In genomic region chr17:39663688-39664580, GRCh38 we compare ENCODE assay signal across 10 cellular contexts. TPM values are rescaled to one million over a fixed set of nuclear protein-coding genes. Genes with fewer than 3 reads are reported as not detected.
DNase-seq lines count a peak whose midpoint lies in the region; ATAC-seq and TF ChIP-seq lines count a peak whose summit lies in the region.
"Had no signal": no experiment of that assay in that cellular context is flagged by ENCODE, and none has a peak within 500 bp of the region (broad histone marks: within the 10 kb centered on the region; RNA-seq: fewer than 3 reads in every experiment).

No MANE protein-coding gene starts in this region.

- H3K4ac ChIP-seq in H9 (ENCODE audit: low read depth, low read length): no peak overlapping the region

- H2BK15ac ChIP-seq in H9 (ENCODE audit: low read depth, low read length): no peak overlapping the region

- ATAC-seq in RWPE2 (ENCODE audit: low read depth) (peak; percentile 43), HG02973 (IDR thresholded peaks at IDR 0.05; ENCODE audit: unreplicated experiment) (no peak)
- ATAC-seq in stimulated activated effector memory CD8-positive, alpha-beta T cell treated with anti-CD3 and anti-CD28 coated beads, Interleukin-12 subunit alpha, Interleukin-12 subunit beta, amount 100 ng/mL, for 72 hours: no peak
- ATAC-seq: T-cell had no signal

- TF ChIP-seq CTCF in H9 (conservative IDR thresholded peaks at IDR 0.05) (no peak), RWPE2 (IDR thresholded peaks at IDR 0.05; ENCODE audit: poor library complexity, severe bottlenecking) (no peak)

- H2BK120ac ChIP-seq in H9 (ENCODE audit: low read depth, low read length, poor library complexity, severe bottlenecking): no peak overlapping the region

- peak overlapping the region in 1 of 3 experiments; percentile 69; a peak in 1 of 7 replicates for H3K27ac Mint-ChIP-seq in H9
- peak overlapping the region; percentile 48 for H3K27ac Mint-ChIP-seq in stimulated activated effector memory CD8-positive, alpha-beta T cell treated with anti-CD3 and anti-CD28 coated beads, Interleukin-12 subunit alpha, Interleukin-12 subunit beta, amount 100 ng/mL, for 72 hours

- no peak overlapping the region for H4K5ac ChIP-seq in H9 (ENCODE audit: insufficient read length, low read depth, low read length)

- no peak overlapping the region for H2AK5ac ChIP-seq in H9 (ENCODE audit: insufficient read length, low read length)

- H3K14ac ChIP-seq in H9 (ENCODE audit: insufficient read depth, low read length): no peak overlapping the region

- no peak overlapping the region for H2BK12ac ChIP-seq in H9 (ENCODE audit: insufficient read length, low read depth, low read length)

- H3K9me3 ChIP-seq in H9 (ENCODE audit: control insufficient read depth, low read depth, low read length) (no peaks in the 10 kb centered on the region), RWPE2 (ENCODE audit: severe bottlenecking) (no peaks in the 10 kb centered on the region), iPS-15b (ENCODE audit: control insufficient read depth, insufficient read depth, low read length) (no peaks in the 10 kb centered on the region), SJCRH30 (replicated peaks) (no peaks in the 10 kb centered on the region)

- no peak overlapping the region for H2BK5ac ChIP-seq in H9 (ENCODE audit: insufficient read length, low read length)

- H3K18ac ChIP-seq in H9 (ENCODE audit: insufficient read length, low read depth, low read length): no peak overlapping the region

- DNase-seq in H9 (peak; percentile 92), RWPE2 (ENCODE audit: low spot score) (no peak), NCI-H2081 treated with DMSO at 0.1 percent for 48 hours (lab: John Stamatoyannopoulos, UW) (no peak), SJCRH30 (no peak), MV-4-11 (lab: John Stamatoyannopoulos, UW) (no peak)
- DNase-seq in stimulated activated effector memory CD8-positive, alpha-beta T cell treated with anti-CD3 and anti-CD28 coated beads, Interleukin-12 subunit alpha, Interleukin-12 subunit beta, amount 100 ng/mL, for 72 hours (ENCODE audit: low spot score in 2 of 2): no peak
- DNase-seq: NCI-H1694, T-cell had no signal

- H4K8ac ChIP-seq in H9 (replicated peaks; ENCODE audit: insufficient read length, low read depth, low read length): no peak overlapping the region

- no peak overlapping the region for H3K4me3 ChIP-seq in RWPE2 (ENCODE audit: severe bottlenecking)
- peak overlapping the region; percentile 49 for H3K4me3 ChIP-seq in iPS-15b (ENCODE audit: low read depth, low read length)
- H3K4me3 ChIP-seq in SJCRH30: no peak overlapping the region

- peaks cover 6% of the 10 kb centered on the region for H3K23me2 ChIP-seq in H9 (ENCODE audit: insufficient read length, low read depth, low read length, poor library complexity, severe bottlenecking)

- H3K36me3 ChIP-seq in RWPE2 (ENCODE audit: low read depth) (no peaks in the 10 kb centered on the region; the same call in 1 of the 2 replicates), iPS-15b (ENCODE audit: control insufficient read depth, insufficient read depth, low read length) (peaks cover 16% of the 10 kb centered on the region), SJCRH30 (0 out of 2 replicates have a peak, but pooled peaks cover 2% of the 10 kb centered on the region)

- peaks cover 44% of the 10 kb centered on the region for H3K27me3 Mint-ChIP-seq in H9 (ENCODE audit: low read depth)

- H3K27me3 ChIP-seq in H9 (ENCODE audit: insufficient read depth, low read length) (peaks cover 3% of the 10 kb centered on the region; the same call in 1 of the 2 replicates), RWPE2 (ENCODE audit: insufficient read depth, poor library complexity, severe bottlenecking) (peaks cover 4% of the 10 kb centered on the region), iPS-15b (ENCODE audit: control insufficient read depth, insufficient read depth, low read length) (peaks cover 19% of the 10 kb centered on the region), SJCRH30 (no peaks in the 10 kb centered on the region)

- H3K4me3 Mint-ChIP-seq in H9: peak overlapping the region; percentile 19 to 69; a peak in 3 of 5 replicates
- no peak overlapping the region for H3K4me3 Mint-ChIP-seq in stimulated activated effector memory CD8-positive, alpha-beta T cell treated with anti-CD3 and anti-CD28 coated beads, Interleukin-12 subunit alpha, Interleukin-12 subunit beta, amount 100 ng/mL, for 72 hours

- no peak overlapping the region for H3T11ph ChIP-seq in H9 (ENCODE audit: low read length)

- no peaks in the 10 kb centered on the region for H3K79me2 ChIP-seq in H9 (ENCODE audit: insufficient read depth, low read length)

- H4K91ac ChIP-seq in H9 (ENCODE audit: insufficient read length, low read depth, low read length): no peak overlapping the region

- no peaks in the 10 kb centered on the region for H3K79me1 ChIP-seq in H9 (ENCODE audit: insufficient read depth, low read depth, low read length, poor library complexity, severe bottlenecking)

- H2BK20ac ChIP-seq in H9 (ENCODE audit: low read depth, low read length, poor library complexity, severe bottlenecking): no peak overlapping the region

- peak overlapping the region; percentile 10 for H3K4me2 ChIP-seq in H9 (ENCODE audit: insufficient read depth, insufficient read length, low read length)

- H3K56ac ChIP-seq in H9 (ENCODE audit: insufficient read length, low read depth, low read length): no peak overlapping the region

- H2AFZ ChIP-seq in H9 (ENCODE audit: low read length): no peak overlapping the region

- H3K23ac ChIP-seq in H9 (ENCODE audit: insufficient read length, low read depth, low read length): no peak overlapping the region

- no CpG with 5 or more reads among the region's 17 CpGs for WGBS in H9 (ENCODE audit: extremely low coverage, insufficient read length, low lambda C conversion rate)

- H4K20me1 ChIP-seq in H9 (ENCODE audit: control insufficient read depth, insufficient read depth, insufficient read length): no peaks in the 10 kb centered on the region

- no peak overlapping the region for H3K9ac ChIP-seq in H9 (ENCODE audit: extremely low read depth, insufficient read length, low read length)
- peak overlapping the region; percentile 60 for H3K9ac ChIP-seq in iPS-15b (ENCODE audit: low read depth, low read length)

- peaks cover 33 to 49% of the 10 kb centered on the region in 2 experiments for H3K4me1 Mint-ChIP-seq in H9
- H3K4me1 Mint-ChIP-seq in stimulated activated effector memory CD8-positive, alpha-beta T cell treated with anti-CD3 and anti-CD28 coated beads, Interleukin-12 subunit alpha, Interleukin-12 subunit beta, amount 100 ng/mL, for 72 hours: peaks cover 16% of the 10 kb centered on the region

- H3K4me1 ChIP-seq in H9 (ENCODE audit: insufficient read depth, low read length): peaks cover 6% of the 10 kb centered on the region; the same call in 1 of the 2 replicates
- H3K4me1 ChIP-seq in RWPE2 (ENCODE audit: insufficient read depth, poor library complexity, severe bottlenecking): no peaks in the 10 kb centered on the region
- peaks cover 28% of the 10 kb centered on the region for H3K4me1 ChIP-seq in iPS-15b (ENCODE audit: control insufficient read depth, insufficient read depth, low read length)
- peaks cover 51% of the 10 kb centered on the region for H3K4me1 ChIP-seq in SJCRH30

- H3K36me3 Mint-ChIP-seq in H9 (ENCODE audit: insufficient read depth in 1 of 3, low read depth in 3 of 3): peaks cover 4 to 20% (median 11%) of the 10 kb centered on the region in 3 experiments; a peak in 6 of 7 replicates
- peaks cover 30% of the 10 kb centered on the region for H3K36me3 Mint-ChIP-seq in stimulated activated effector memory CD8-positive, alpha-beta T cell treated with anti-CD3 and anti-CD28 coated beads, Interleukin-12 subunit alpha, Interleukin-12 subunit beta, amount 100 ng/mL, for 72 hours

- H3K27ac ChIP-seq in H9 (ENCODE audit: insufficient read length, low read depth, low read length) (no peak overlapping the region), RWPE2 (ENCODE audit: poor library complexity, severe bottlenecking) (no peak overlapping the region), SJCRH30 (no peak overlapping the region)

- no peaks in the 10 kb centered on the region; a peak in 1 of 5 replicates for H3K9me3 Mint-ChIP-seq in H9
- no peaks in the 10 kb centered on the region for H3K9me3 Mint-ChIP-seq in stimulated activated effector memory CD8-positive, alpha-beta T cell treated with anti-CD3 and anti-CD28 coated beads, Interleukin-12 subunit alpha, Interleukin-12 subunit beta, amount 100 ng/mL, for 72 hours
- H3K9me3 Mint-ChIP-seq: T-cell had no signal

RNA-seq across cellular contexts. Expression of gene TCAP, which starts 1.2 kb away (rescaled TPM):
- total RNA-seq in H9 (2021): 2.1 and 2.5 TPM in 2 replicates
- total RNA-seq in SJCRH30 (2014; rRNA removed; shearing (Covaris generic)): 0.53 and 0.73 TPM in 2 replicates

RNA-seq across cellular contexts. Expression of gene PNMT, which starts 4.3 kb away (rescaled TPM):
- total RNA-seq in H9 (2021): 2.1 and 2.3 TPM in 2 replicates
- 0.71 TPM in 1 of 2 replicates, not detected in the other for total RNA-seq in SJCRH30 (2014; rRNA removed; shearing (Covaris generic))

RNA-seq across cellular contexts. Expression of gene PGAP3, which starts 23.9 kb away (rescaled TPM):
- total RNA-seq in H9 (2021): 29.0 and 30.2 TPM in 2 replicates
- 1.9 and 3.1 TPM in 2 replicates for total RNA-seq in SJCRH30 (2014; rRNA removed; shearing (Covaris generic))

RNA-seq across cellular contexts. Expression of gene STARD3, which starts 27.0 kb away (rescaled TPM):
- total RNA-seq in H9 (2021): 48.2 and 51.3 TPM in 2 replicates
- 21.8 and 22.7 TPM in 2 replicates for total RNA-seq in SJCRH30 (2014; rRNA removed; shearing (Covaris generic))

RNA-seq across cellular contexts. Expression of gene ERBB2, which starts 35.9 kb away (rescaled TPM):
- 216 and 217 TPM in 2 replicates for total RNA-seq in H9 (2021)
- 8.7 and 9.1 TPM in 2 replicates for total RNA-seq in SJCRH30 (2014; rRNA removed; shearing (Covaris generic))
